In the genomic region with DNA sequence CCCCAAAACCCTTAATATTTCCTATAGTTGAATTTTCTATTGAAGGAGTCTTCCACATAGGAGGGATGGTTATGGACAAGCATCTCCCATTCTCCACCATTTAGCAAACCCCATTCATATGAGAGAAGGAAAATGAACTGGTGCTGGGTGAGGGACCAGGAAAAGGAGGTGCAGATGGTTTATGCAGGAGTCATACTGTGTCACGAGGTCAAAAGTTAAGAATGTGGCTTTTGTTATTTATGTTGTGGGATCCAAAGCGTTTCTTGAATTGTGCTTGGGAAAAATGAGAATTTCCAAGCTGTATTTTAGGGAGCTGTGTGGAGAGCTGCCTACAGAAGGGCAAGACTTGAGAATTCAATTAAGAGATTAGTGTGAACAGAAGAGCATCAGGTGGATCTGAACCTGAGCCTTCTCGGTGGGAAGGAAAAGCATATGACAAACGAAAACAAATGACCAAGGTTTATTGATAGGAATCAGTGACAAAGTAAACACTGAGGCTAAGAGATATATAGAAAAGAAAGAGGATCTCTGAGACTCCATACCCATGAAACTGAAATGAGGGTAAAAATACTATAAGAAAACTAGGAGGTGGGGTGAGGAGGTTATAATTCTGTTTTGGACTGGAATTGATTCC, we compare ENCODE assay signal across 12 cellular contexts.
DNase-seq lines count a peak whose midpoint lies in the region; ATAC-seq and TF ChIP-seq lines count a peak whose summit lies in the region.
"Had no signal": no experiment of that assay in that cellular context is flagged by ENCODE, and none has a peak within 500 bp of the region (broad histone marks: within the 10 kb centered on the region; RNA-seq: fewer than 3 reads in every experiment).

No MANE protein-coding gene starts in this region.

- H3K27ac Mint-ChIP-seq in central memory CD8-positive, alpha-beta T cell (ENCODE audit: low read depth) = peak overlapping the region; percentile 10

- ATAC-seq in central memory CD8-positive, alpha-beta T cell (replicated peaks; ENCODE audit: extremely low read depth, poor library complexity, severe bottlenecking) = no peak
- ATAC-seq in GM19324 (IDR thresholded peaks at IDR 0.05; ENCODE audit: low FRiP score, unreplicated experiment) = no peak

- DNase-seq in AG04450 (ENCODE audit: low read depth, low spot score) (peak; percentile 58), HS-5 (ENCODE audit: low read depth) (peak; percentile 37), kidney tubule cell (ENCODE audit: low spot score) (peak; percentile 46), SKM-1 treated with dmso at 0.1 percent for 144 hours (lab: John Stamatoyannopoulos, UW; ENCODE audit: unreplicated experiment) (no peak), NK-92 (lab: John Stamatoyannopoulos, UW; ENCODE audit: unreplicated experiment) (no peak)
- DNase-seq in central memory CD8-positive, alpha-beta T cell (ENCODE audit: low spot score in 2 of 2) = no peak
- DNase-seq in stimulated activated CD4-positive, alpha-beta T cell treated with anti-CD3 and anti-CD28 coated beads, Interleukin-1b, Interleukin-23, amount 100 ng/mL, for 48 hours = no peak
- DNase-seq: activated effector memory CD4-positive, alpha-beta T cell treated with anti-CD3 and anti-CD28 coated beads, Interleukin-2, amount 50 U/mL, for 16 hours; DMS 273 treated with DMSO at 0.1 percent for 48 hours; SK-N-SH had no signal

- POLR2A ChIA-PET in AG04450 (lab: Yijun Ruan, JAX) = interaction anchor here (1.4 kb wide), 1 partner anchor 473 kb away, joined by 3 read pairs; a partner anchor contains a TSS

- no peaks in the 10 kb centered on the region for H3K27me3 ChIP-seq in AG04450 (ENCODE audit: control insufficient read depth, insufficient read depth, low read length)

- no peak for TF ChIP-seq CTCF in AG04450 (IDR thresholded peaks at IDR 0.05; ENCODE audit: low read depth, low read length)

- H3K4me1 Mint-ChIP-seq in central memory CD8-positive, alpha-beta T cell = peaks cover 13% of the 10 kb centered on the region

- no peaks in the 10 kb centered on the region for H3K9me3 ChIP-seq in AG04450 (ENCODE audit: control insufficient read depth, insufficient read depth, low read length)
- H3K9me3 ChIP-seq: SK-N-SH had no signal

- H3K36me3 Mint-ChIP-seq in central memory CD8-positive, alpha-beta T cell (ENCODE audit: insufficient read depth) = no peaks in the 10 kb centered on the region

- no peak overlapping the region for H3K4me3 Mint-ChIP-seq in central memory CD8-positive, alpha-beta T cell

- H3K9me3 Mint-ChIP-seq in central memory CD8-positive, alpha-beta T cell = no peaks in the 10 kb centered on the region

- H3K27me3 Mint-ChIP-seq in central memory CD8-positive, alpha-beta T cell = no peaks in the 10 kb centered on the region

- no peak overlapping the region for H3K27ac ChIP-seq in AG04450 (ENCODE audit: low read depth, low read length)

- CTCF ChIA-PET in AG04450 (lab: Charles Lee) = interaction anchor here (1.8 kb wide), 1 partner anchor 470 kb away, joined by 6 read pairs; no protein-coding TSS in a partner anchor

- no peak overlapping the region for H3K4me3 ChIP-seq in AG04450 (ENCODE audit: low read depth, low read length)
- H3K4me3 ChIP-seq: lung had no signal

Comparison
In these comparisons a context has a peak if more than half of its experiments do, and no peak if none do; other contexts are left out.
1. DNase-seq: peak in AG04450 (single experiment), HS-5 (single experiment) and kidney tubule cell (single experiment); none in central memory CD8-positive, alpha-beta T cell (0 of 2), SKM-1 treated with dmso at 0.1 percent for 144 hours (single experiment), NK-92 (single experiment) and stimulated activated CD4-positive, alpha-beta T cell treated with anti-CD3 and anti-CD28 coated beads, Interleukin-1b, Interleukin-23, amount 100 ng/mL, for 48 hours (single experiment).